10 cellular contexts compared by ENCODE assay signal in genomic region chr2:218166791-218167190, GRCh38.
DNase-seq lines count a peak whose midpoint lies in the region; ATAC-seq lines count a peak whose summit lies in the region.
"Had no signal": no experiment of that assay in that cellular context is flagged by ENCODE, and none has a peak within 500 bp of the region (broad histone marks: within the 10 kb centered on the region; RNA-seq: fewer than 3 reads in every experiment).

CXCR1 (minus strand) TSS chr2:218166962; CDS start chr2:218165211, 1,751 bp downstream.

- H3K36me3 ChIP-seq in effector memory CD4-positive, alpha-beta T cell (ENCODE audit: control insufficient read depth, insufficient read depth, low read length) = no peaks in the 10 kb centered on the region
- H3K36me3 ChIP-seq: brain microvascular endothelial cell had no signal

- no peaks in the 10 kb centered on the region for H3K9me3 Mint-ChIP-seq in stimulated activated naive CD8-positive, alpha-beta T cell treated with anti-CD3 and anti-CD28 coated beads, Interleukin-15, amount 100 ng/mL, for 72 hours

- H3K27ac Mint-ChIP-seq in stimulated activated naive CD8-positive, alpha-beta T cell treated with anti-CD3 and anti-CD28 coated beads, Interleukin-15, amount 100 ng/mL, for 72 hours = peak within 1 kb of the TSS in 1 of 2 donors; percentile 40

- DNase-seq in activated CD8-positive, alpha-beta memory T cell treated with anti-CD3 and anti-CD28 coated beads for 24 hours = peak; percentile 59
- DNase-seq in activated CD8-positive, alpha-beta memory T cell treated with anti-CD3 and anti-CD28 coated beads, Interleukin-2, amount 50 U/mL, for 48 hours = no peak
- peak; percentile 18 for DNase-seq in activated CD4-positive, alpha-beta T cell treated with anti-CD3 and anti-CD28 coated beads, Interleukin-2, amount 50 U/mL, for 1 hour
- DNase-seq in effector memory CD4-positive, alpha-beta T cell = peak; percentile 15 to 21 (median 19)
- DNase-seq in stimulated activated naive CD8-positive, alpha-beta T cell treated with anti-CD3 and anti-CD28 coated beads, Interleukin-15, amount 100 ng/mL, for 72 hours = no peak
- no peak for DNase-seq in HK-2 (ENCODE audit: unreplicated experiment)
- DNase-seq: brain microvascular endothelial cell, Right ventricle myocardium superior had no signal

- no peaks in the 10 kb centered on the region for H3K27me3 Mint-ChIP-seq in stimulated activated naive CD8-positive, alpha-beta T cell treated with anti-CD3 and anti-CD28 coated beads, Interleukin-15, amount 100 ng/mL, for 72 hours

- ATAC-seq in stimulated activated naive CD8-positive, alpha-beta T cell treated with anti-CD3 and anti-CD28 coated beads, Interleukin-15, amount 100 ng/mL, for 72 hours = peak; percentile 85
- ATAC-seq in HG02763 (IDR thresholded peaks at IDR 0.05; ENCODE audit: unreplicated experiment) (no peak), HG02885 (IDR thresholded peaks at IDR 0.05; ENCODE audit: poor library complexity, unreplicated experiment) (no peak)

- no peaks in the 10 kb centered on the region for H3K9me3 ChIP-seq in effector memory CD4-positive, alpha-beta T cell (ENCODE audit: control insufficient read depth, low read length)

- H3K4me3 Mint-ChIP-seq in stimulated activated naive CD8-positive, alpha-beta T cell treated with anti-CD3 and anti-CD28 coated beads, Interleukin-15, amount 100 ng/mL, for 72 hours = no peak within 1 kb of the TSS

- H3K4me1 ChIP-seq in effector memory CD4-positive, alpha-beta T cell (ENCODE audit: control insufficient read depth, insufficient read depth, low read length, poor library complexity, severe bottlenecking) = peaks cover 22% of the 10 kb centered on the region

- H3K4me1 Mint-ChIP-seq in stimulated activated naive CD8-positive, alpha-beta T cell treated with anti-CD3 and anti-CD28 coated beads, Interleukin-15, amount 100 ng/mL, for 72 hours = peaks cover 22% of the 10 kb centered on the region

- no peak within 1 kb of the TSS for H3K27ac ChIP-seq in effector memory CD4-positive, alpha-beta T cell (ENCODE audit: insufficient read depth, low read length, poor library complexity, severe bottlenecking)
- H3K27ac ChIP-seq: brain microvascular endothelial cell had no signal

- peak within 1 kb of the TSS; percentile 15 for H3K4me3 ChIP-seq in effector memory CD4-positive, alpha-beta T cell (ENCODE audit: insufficient read depth, low read depth, low read length, poor library complexity, severe bottlenecking)

- H3K27me3 ChIP-seq in effector memory CD4-positive, alpha-beta T cell (replicated peaks; ENCODE audit: control insufficient read depth, insufficient read depth, low read length, poor library complexity, severe bottlenecking) = no peaks in the 10 kb centered on the region

Comparison
In these comparisons a context has a peak if more than half of its experiments do, and no peak if none do; other contexts are left out.
1. DNase-seq: peak in activated CD8-positive, alpha-beta memory T cell treated with anti-CD3 and anti-CD28 coated beads for 24 hours (single experiment), activated CD4-positive, alpha-beta T cell treated with anti-CD3 and anti-CD28 coated beads, Interleukin-2, amount 50 U/mL, for 1 hour (single experiment) and effector memory CD4-positive, alpha-beta T cell (3 of 3); none in activated CD8-positive, alpha-beta memory T cell treated with anti-CD3 and anti-CD28 coated beads, Interleukin-2, amount 50 U/mL, for 48 hours (single experiment), stimulated activated naive CD8-positive, alpha-beta T cell treated with anti-CD3 and anti-CD28 coated beads, Interleukin-15, amount 100 ng/mL, for 72 hours (0 of 2) and HK-2 (single experiment).